16 cellular contexts compared by ENCODE assay signal in genomic region chr22:33758125-33758483, GRCh38.
DNase-seq lines count a peak whose midpoint lies in the region; ATAC-seq, FAIRE-seq and TF ChIP-seq lines count a peak whose summit lies in the region.
"Had no signal": no experiment of that assay in that cellular context is flagged by ENCODE, and none has a peak within 500 bp of the region (broad histone marks: within the 10 kb centered on the region; RNA-seq: fewer than 3 reads in every experiment).

No MANE protein-coding gene starts in this region.

- CTCF ChIA-PET in HepG2 (lab: Yijun Ruan, JAX; ENCODE audit: low intra/inter-chr PET ratio, low total read pairs), result no interaction called here

- no peak for TF ChIP-seq POLR2A in heart left ventricle (IDR thresholded peaks at IDR 0.05)
- no peak for TF ChIP-seq POLR2A in HepG2 (IDR thresholded peaks at IDR 0.05; ENCODE audit: insufficient read depth in 1 of 2, low read depth in 2 of 2, low read length in 2 of 2)

- H4K20me1 ChIP-seq in HepG2 (ENCODE audit: insufficient read depth, low read length) (no peaks in the 10 kb centered on the region), osteoblast (ENCODE audit: insufficient read depth, low read length) (no peaks in the 10 kb centered on the region)

- no peak overlapping the region for H2AFZ ChIP-seq in HepG2 (ENCODE audit: low read length)
- H2AFZ ChIP-seq in osteoblast (ENCODE audit: low read length), result no peak overlapping the region

- in situ Hi-C loops in HepG2 (cut with HindIII; ENCODE audit: extremely low pct_ligation_motif_present, low pct_unique_long_range_greater_than_20kb), result no loop called here

- H3K79me2 ChIP-seq in HepG2 (ENCODE audit: insufficient read depth, low read length) (no peaks in the 10 kb centered on the region), osteoblast (ENCODE audit: insufficient read depth, low read length) (no peaks in the 10 kb centered on the region)

- intact Hi-C loops in heart left ventricle (cut with DNase I), result loop anchor here in 3 of 10 donors (5.0 to 10.0 kb wide), 4 partner anchors 159 to 1397 kb away; partner anchors contain the start of gene LARGE1 (in 1 of the 3)
- intact Hi-C loops in HepG2 (cut with micrococcal nuclease; ENCODE audit: unreplicated experiment), result no loop called here

- POLR2A ChIA-PET in HepG2 (lab: Yijun Ruan, JAX), result no interaction called here

- TF ChIP-seq EP300 in HepG2 (IDR thresholded peaks at IDR 0.05; ENCODE audit: low read depth in 2 of 2, low read length in 2 of 2) (no peak), HepG2 (CRISPR knock-in tag; IDR thresholded peaks at IDR 0.05; ENCODE audit: borderline replicate concordance) (no peak)

- WGBS in heart left ventricle, 4 donors, result 69 to 75% (median 71%) methylated on average over 4 of the region's 4 CpGs
- WGBS in HepG2 (ENCODE audit: low lambda C conversion rate), result 46% methylated on average over 4 of the region's 4 CpGs

- no peak overlapping the region for H3K9ac ChIP-seq in HepG2 (ENCODE audit: insufficient read depth, low read depth, low read length)
- H3K9ac ChIP-seq: BLaER1 treated with 17β-estradiol and CSF1 and Interleukin-3, amounts not matched to agents 10 nM and 100 nM had no signal

- H3K36me3 ChIP-seq in heart left ventricle (peaks cover 0 to 13% (median 0%) of the 10 kb centered on the region in 9 donors), right atrium auricular region (peaks cover 7% of the 10 kb centered on the region), SJCRH30 (no peaks in the 10 kb centered on the region), HepG2 (replicated peaks in 1 of 2; ENCODE audit: control insufficient read depth in 1 of 2, insufficient read depth in 2 of 2, low read length in 2 of 2) (no peaks in the 10 kb centered on the region), osteoblast (ENCODE audit: insufficient read depth, low read length) (no peaks in the 10 kb centered on the region)

- H3K4me2 ChIP-seq in HepG2 (ENCODE audit: low read depth, low read length) (peak overlapping the region; percentile 5; the same call in 1 of the 2 replicates), osteoblast (ENCODE audit: insufficient read depth, low read length) (no peak overlapping the region)
- H3K4me2 ChIP-seq: BLaER1 treated with 17β-estradiol and CSF1 and Interleukin-3, amounts not matched to agents 10 nM and 100 nM had no signal

- FAIRE-seq in HepG2 (lab: Jason Lieb, UNC), result no peak
- FAIRE-seq: A204.1, G401.6 had no signal

- H3K27ac ChIP-seq in heart left ventricle (peak overlapping the region in 9 of 12 donors; percentile 6 to 54 (median 42)), right atrium auricular region (no peak overlapping the region), SJCRH30 (peak overlapping the region; percentile 84), HepG2 (ENCODE audit: extremely low read length, insufficient read depth, low read length) (no peak overlapping the region), osteoblast (ENCODE audit: low read depth, low read length) (no peak overlapping the region)
- H3K27ac ChIP-seq: BLaER1 treated with 17β-estradiol and CSF1 and Interleukin-3, amounts not matched to agents 10 nM and 100 nM had no signal

- no TSS peak for BruUV-seq in HepG2 (replicated peaks; lab: Mats Ljungman, UMichigan)

- no peak for TF ChIP-seq CTCF in heart left ventricle (IDR thresholded peaks at IDR 0.05)
- no peak for TF ChIP-seq CTCF in right atrium auricular region (IDR thresholded peaks at IDR 0.05)
- no peak for TF ChIP-seq CTCF in HepG2 (CRISPR knock-in tag; IDR thresholded peaks at IDR 0.05)
- no peak for TF ChIP-seq CTCF in osteoblast (IDR thresholded peaks at IDR 0.05; ENCODE audit: extremely low read depth, low read depth, low read length)

- DNase-seq in heart left ventricle (no peak), right atrium auricular region (ENCODE audit: low spot score) (no peak), SJCRH30 (no peak), HepG2 (ENCODE audit: low spot score) (no peak), AG20443 (ENCODE audit: low spot score) (no peak), osteoblast (ENCODE audit: insufficient read length, low spot score, missing footprints) (no peak), NCI-H187 treated with DMSO at 0.1 percent for 48 hours (lab: John Stamatoyannopoulos, UW) (no peak)
- DNase-seq: CD8-positive, alpha-beta memory T cell; DND-41; KG1; NCI-H2171; NCI-H510A; PC-3 had no signal

- no peaks in the 10 kb centered on the region for H3K27me3 ChIP-seq in heart left ventricle
- no peaks in the 10 kb centered on the region for H3K27me3 ChIP-seq in right atrium auricular region
- no peaks in the 10 kb centered on the region for H3K27me3 ChIP-seq in SJCRH30
- H3K27me3 ChIP-seq in HepG2 (ENCODE audit: control insufficient read depth in 1 of 2, insufficient read depth in 2 of 2, low read length in 2 of 2), result no peaks in the 10 kb centered on the region
- no peaks in the 10 kb centered on the region for H3K27me3 ChIP-seq in osteoblast (ENCODE audit: insufficient read depth, low read length)
- H3K27me3 ChIP-seq: BLaER1 treated with 17β-estradiol and CSF1 and Interleukin-3, amounts not matched to agents 10 nM and 100 nM had no signal

- no peak overlapping the region for H3K4me3 ChIP-seq in heart left ventricle
- H3K4me3 ChIP-seq in right atrium auricular region, result no peak overlapping the region
- H3K4me3 ChIP-seq in SJCRH30, result no peak overlapping the region
- no peak overlapping the region for H3K4me3 ChIP-seq in HepG2 (replicated peaks in 1 of 3; ENCODE audit: insufficient read depth in 1 of 3, low read depth in 2 of 3, low read length in 3 of 3)
- no peak overlapping the region for H3K4me3 ChIP-seq in osteoblast (ENCODE audit: insufficient read depth, low read length)
- H3K4me3 ChIP-seq: BLaER1 treated with 17β-estradiol and CSF1 and Interleukin-3, amounts not matched to agents 10 nM and 100 nM had no signal

- H3K4me1 ChIP-seq in heart left ventricle (peaks cover 0 to 30% (median 7%) of the 10 kb centered on the region in 12 donors), right atrium auricular region (peaks cover 0 to 13% of the 10 kb centered on the region in 2 donors), SJCRH30 (peaks cover 23% of the 10 kb centered on the region), HepG2 (ENCODE audit: insufficient read depth, low read length) (peaks cover 19% of the 10 kb centered on the region), osteoblast (ENCODE audit: insufficient read depth, low read length) (no peaks in the 10 kb centered on the region)

- H3K9me3 ChIP-seq in heart left ventricle (peaks cover 0 to 4% (median 0%) of the 10 kb centered on the region in 12 donors), right atrium auricular region (no peaks in the 10 kb centered on the region), SJCRH30 (replicated peaks) (no peaks in the 10 kb centered on the region), HepG2 (ENCODE audit: low read length) (no peaks in the 10 kb centered on the region), osteoblast (ENCODE audit: low read depth, low read length) (no peaks in the 10 kb centered on the region)

- TF ChIP-seq RAD21 in HepG2 (CRISPR knock-in tag; IDR thresholded peaks at IDR 0.05), result no peak

- ATAC-seq in heart left ventricle (no peak), HepG2 (no peak)
- ATAC-seq: PC-3 had no signal

TF ChIP-seq in HepG2, 621 proteins besides CTCF, POLR2A, EP300 and RAD21 (continues in another document):
- TF ChIP-seq FLYWCH1 (CRISPR knock-in tag; IDR thresholded peaks at IDR 0.05), result no peak
- TF ChIP-seq SNAPC2 (CRISPR knock-in tag; IDR thresholded peaks at IDR 0.05), result no peak
- no peak for TF ChIP-seq ZNF83 (CRISPR knock-in tag; IDR thresholded peaks at IDR 0.05; ENCODE audit: borderline replicate concordance)
- TF ChIP-seq KLF16 (CRISPR knock-in tag; IDR thresholded peaks at IDR 0.05), result no peak
- TF ChIP-seq FOXP4 (CRISPR knock-in tag; IDR thresholded peaks at IDR 0.05), result no peak

Comparison
In these comparisons a context has a peak if more than half of its experiments do, and no peak if none do; other contexts are left out.
1. H3K27ac ChIP-seq: peak in heart left ventricle (9 of 12) and SJCRH30 (single experiment); none in right atrium auricular region (0 of 2), HepG2 (single experiment) and osteoblast (single experiment).